ENCODE assay signal across 19 cellular contexts in the genomic region with DNA sequence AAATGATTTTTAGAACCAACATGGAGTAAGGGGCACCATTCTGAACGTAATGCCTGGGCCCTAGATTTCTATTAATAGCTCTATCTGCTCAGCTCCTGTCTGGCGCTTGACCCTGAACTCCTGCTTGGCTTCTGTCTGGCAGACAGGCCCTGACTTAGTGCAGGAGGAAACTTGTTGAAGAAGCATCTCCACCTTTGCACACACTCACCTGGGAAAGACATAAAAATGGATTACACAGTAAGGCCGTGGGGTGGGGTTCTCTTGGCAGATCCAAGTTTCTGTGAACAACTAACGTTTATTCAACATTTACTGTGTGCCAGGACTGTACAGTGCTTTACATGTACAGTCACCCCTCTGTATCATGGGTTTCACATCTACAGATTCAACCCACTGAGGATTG.
"Had no signal": no experiment of that assay in that cellular context is flagged by ENCODE, and none has a peak within 500 bp of the region (broad histone marks: within the 10 kb centered on the region; RNA-seq: fewer than 3 reads in every experiment).

No MANE protein-coding gene starts in this region.

- H3K4me3 Mint-ChIP-seq: activated CD4-positive, alpha-beta T cell treated with anti-CD3 and anti-CD28 coated beads, Interleukin-2, amount 10 ng/mL, durations not matched to agents 24 days and 14 days; activated CD8-positive, alpha-beta memory T cell treated with anti-CD3 and anti-CD28 coated beads, Interleukin-2, amount 10 ng/mL, durations not matched to agents 7 days and 5 days; activated naive CD4-positive, alpha-beta T cell treated with anti-CD3 and anti-CD28 coated beads, Interleukin-2, amount 10 ng/mL, durations not matched to agents 7 days and 5 days; activated naive CD8-positive, alpha-beta T cell treated with anti-CD3 and anti-CD28 coated beads for 36 hours; activated T-cell treated with anti-CD3 and anti-CD28 coated beads, Interleukin-2, amount 50 U/mL, for 4 hours; T-helper 1 cell treated with Interleukin-12 subunit alpha and Interleukin-12 subunit beta and Interleukin-4 antibody, amounts not matched to agents 30 μg/mL and 1 μg/mL, for 36 hours had no signal

- DNase-seq: activated CD4-positive, alpha-beta T cell treated with anti-CD3 and anti-CD28 coated beads, Interleukin-2, amount 10 ng/mL, durations not matched to agents 24 days and 14 days; activated CD4-positive, alpha-beta T cell treated with anti-CD3 and anti-CD28 coated beads, Interleukin-2, amount 50 U/mL, for 48 hours; activated CD8-positive, alpha-beta memory T cell treated with anti-CD3 and anti-CD28 coated beads, Interleukin-2, amount 10 ng/mL, durations not matched to agents 7 days and 5 days; activated gamma-delta T cell treated with Interleukin-2 at 50 U/mL for 16 hours; activated naive CD4-positive, alpha-beta T cell treated with anti-CD3 and anti-CD28 coated beads, Interleukin-2, amount 10 ng/mL, durations not matched to agents 7 days and 5 days; activated naive CD8-positive, alpha-beta T cell treated with anti-CD3 and anti-CD28 coated beads for 36 hours; activated T-cell treated with anti-CD3 and anti-CD28 coated beads, Interleukin-2, amount 50 U/mL, for 4 hours; cerebellar nuclear complex; Karpas-422; NCI-H1105 treated with DMSO at 0.1 percent for 48 hours; NCI-H146; NCI-H187 treated with DMSO at 0.1 percent for 48 hours; NCI-H2081 treated with DMSO at 0.1 percent for 48 hours; NCI-H446; NCI-H524; SHP77 treated with DMSO at 0.1 percent for 48 hours had no signal

- H3K27ac Mint-ChIP-seq: activated CD4-positive, alpha-beta T cell treated with anti-CD3 and anti-CD28 coated beads, Interleukin-2, amount 10 ng/mL, durations not matched to agents 24 days and 14 days; activated CD8-positive, alpha-beta memory T cell treated with anti-CD3 and anti-CD28 coated beads, Interleukin-2, amount 10 ng/mL, durations not matched to agents 7 days and 5 days; activated naive CD4-positive, alpha-beta T cell treated with anti-CD3 and anti-CD28 coated beads, Interleukin-2, amount 10 ng/mL, durations not matched to agents 7 days and 5 days; activated naive CD8-positive, alpha-beta T cell treated with anti-CD3 and anti-CD28 coated beads for 36 hours; activated T-helper 2 cell treated with anti-CD3 and anti-CD28 coated beads, Interferon-gamma antibody, Interleukin-2, Interleukin-4, amounts not matched to agents 10 μg/mL and 5 μg/mL and 100 μg/mL, durations not matched to agents 14 hours and 24 hours and 36 hours; T-helper 1 cell treated with Interleukin-12 subunit alpha and Interleukin-12 subunit beta and Interleukin-4 antibody, amounts not matched to agents 30 μg/mL and 1 μg/mL, for 36 hours had no signal

- H3K4me1 Mint-ChIP-seq: activated CD4-positive, alpha-beta T cell treated with anti-CD3 and anti-CD28 coated beads, Interleukin-2, amount 10 ng/mL, durations not matched to agents 24 days and 14 days; activated CD8-positive, alpha-beta memory T cell treated with anti-CD3 and anti-CD28 coated beads, Interleukin-2, amount 10 ng/mL, durations not matched to agents 7 days and 5 days; activated naive CD4-positive, alpha-beta T cell treated with anti-CD3 and anti-CD28 coated beads, Interleukin-2, amount 10 ng/mL, durations not matched to agents 7 days and 5 days; activated naive CD8-positive, alpha-beta T cell treated with anti-CD3 and anti-CD28 coated beads for 36 hours had no signal

- H3K27me3 Mint-ChIP-seq: activated naive CD4-positive, alpha-beta T cell treated with anti-CD3 and anti-CD28 coated beads, Interleukin-2, amount 10 ng/mL, durations not matched to agents 7 days and 5 days; activated naive CD8-positive, alpha-beta T cell treated with anti-CD3 and anti-CD28 coated beads for 36 hours had no signal

- H3K36me3 Mint-ChIP-seq: activated CD8-positive, alpha-beta memory T cell treated with anti-CD3 and anti-CD28 coated beads, Interleukin-2, amount 10 ng/mL, durations not matched to agents 7 days and 5 days; activated naive CD4-positive, alpha-beta T cell treated with anti-CD3 and anti-CD28 coated beads, Interleukin-2, amount 10 ng/mL, durations not matched to agents 7 days and 5 days; activated naive CD8-positive, alpha-beta T cell treated with anti-CD3 and anti-CD28 coated beads for 36 hours had no signal

- H3K9me3 Mint-ChIP-seq: activated CD4-positive, alpha-beta T cell treated with anti-CD3 and anti-CD28 coated beads, Interleukin-2, amount 10 ng/mL, durations not matched to agents 24 days and 14 days; activated naive CD4-positive, alpha-beta T cell treated with anti-CD3 and anti-CD28 coated beads, Interleukin-2, amount 10 ng/mL, durations not matched to agents 7 days and 5 days; activated naive CD8-positive, alpha-beta T cell treated with anti-CD3 and anti-CD28 coated beads for 36 hours; activated T-cell treated with anti-CD3 and anti-CD28 coated beads, Interleukin-2, amount 50 U/mL, for 4 hours; activated T-helper 2 cell treated with anti-CD3 and anti-CD28 coated beads, Interferon-gamma antibody, Interleukin-2, Interleukin-4, amounts not matched to agents 10 μg/mL and 5 μg/mL and 100 μg/mL, durations not matched to agents 14 hours and 24 hours and 36 hours; T-helper 1 cell treated with Interleukin-12 subunit alpha and Interleukin-12 subunit beta and Interleukin-4 antibody, amounts not matched to agents 30 μg/mL and 1 μg/mL, for 36 hours had no signal

- ATAC-seq: activated CD4-positive, CD25-positive, alpha-beta regulatory T cell treated with anti-CD3 and anti-CD28 coated beads, Interleukin-2, amount 50 U/mL, for 24 hours; activated CD8-positive, alpha-beta memory T cell treated with anti-CD3 and anti-CD28 coated beads, Interleukin-2, amount 10 ng/mL, durations not matched to agents 7 days and 5 days; activated T-cell treated with anti-CD3 and anti-CD28 coated beads, Interleukin-2, amount 50 U/mL, for 4 hours had no signal
